ENCODE assay signal across 24 cellular contexts in genomic region chr1:155481761-155482160, GRCh38.
DNase-seq lines count a peak whose midpoint lies in the region; ATAC-seq, FAIRE-seq and TF ChIP-seq lines count a peak whose summit lies in the region.
"Had no signal": no experiment of that assay in that cellular context is flagged by ENCODE, and none has a peak within 500 bp of the region (broad histone marks: within the 10 kb centered on the region; RNA-seq: fewer than 3 reads in every experiment).

No MANE protein-coding gene starts in this region.

- H3K4me1 ChIP-seq in BE2C: no peaks in the 10 kb centered on the region

- H3K4me3 ChIP-seq in BE2C (ENCODE audit: low read depth, low read length): no peak overlapping the region
- H3K4me3 ChIP-seq: A549, GM12878 had no signal

- no peak for TF ChIP-seq CTCF in D721Med (IDR thresholded peaks at IDR 0.05; ENCODE audit: insufficient read depth, missing control alignments)
- no peak for TF ChIP-seq CTCF in brain (conservative IDR thresholded peaks at IDR 0.05)
- TF ChIP-seq CTCF in mesothelial cell of epicardium (IDR thresholded peaks at IDR 0.05; ENCODE audit: unreplicated experiment): no peak
- TF ChIP-seq CTCF in BE2C (IDR thresholded peaks at IDR 0.05; ENCODE audit: low read depth, low read length): no peak

- peaks cover 9% of the 10 kb centered on the region for H3K4me1 Mint-ChIP-seq in brain
- peaks cover 33% of the 10 kb centered on the region for H3K4me1 Mint-ChIP-seq in mesothelial cell of epicardium

- H3K27ac Mint-ChIP-seq in brain (peak overlapping the region in 3 of 5 experiments; percentile 4 to 60 (median 30)), mesothelial cell of epicardium (peak overlapping the region; percentile 21)
- H3K27ac Mint-ChIP-seq: B cell had no signal

- ATAC-seq in GM18517 (IDR thresholded peaks at IDR 0.05; ENCODE audit: unreplicated experiment): no peak
- ATAC-seq: A549, GM12878, Panc1 had no signal

- H3K36me3 Mint-ChIP-seq in brain: peaks cover 75% of the 10 kb centered on the region
- peaks cover 40% of the 10 kb centered on the region for H3K36me3 Mint-ChIP-seq in mesothelial cell of epicardium

- H3K27me3 ChIP-seq in BE2C: no peaks in the 10 kb centered on the region

- no peaks in the 10 kb centered on the region for H3K9me3 ChIP-seq in BE2C
- H3K9me3 ChIP-seq: A549 had no signal

- H3K9me3 Mint-ChIP-seq in brain: peaks cover 0 to 4% (median 0%) of the 10 kb centered on the region in 5 experiments
- no peaks in the 10 kb centered on the region for H3K9me3 Mint-ChIP-seq in mesothelial cell of epicardium

- H3K4me3 Mint-ChIP-seq in brain (peak overlapping the region in 1 of 5 experiments; percentile 19), mesothelial cell of epicardium (no peak overlapping the region)
- H3K4me3 Mint-ChIP-seq: B cell had no signal

- DNase-seq in D721Med (ENCODE audit: insufficient read length, low spot score) (no peak), NCI-H446 (lab: John Stamatoyannopoulos, UW) (peak; percentile 90 to 97), mesothelial cell of epicardium (ENCODE audit: low spot score in 2 of 2, unreplicated experiment in 2 of 2) (no peak), GM19238 (ENCODE audit: insufficient read length, low spot score) (no peak), anterior cingulate cortex (lab: John Stamatoyannopoulos, UW) (no peak), BE2C (no peak)
- DNase-seq: DMS 273 treated with DMSO at 0.1 percent for 48 hours; DND-41; Kasumi-1; MM.1S; NCI-H1048; NCI-H1436; NCI-H187 treated with DMSO at 0.1 percent for 48 hours; NCI-H2107; NCI-H510A treated with DMSO at 0.1 percent for 48 hours; NCI-H748 treated with DMSO at 0.1 percent for 48 hours; NK-92 treated with Interleukin-12 subunit alpha and Interleukin-12 subunit beta, amount 100 ng/mL, for 24 hours; SIG-M5 had no signal

- H3K36me3 ChIP-seq in BE2C: peaks cover 31% of the 10 kb centered on the region

- H3K27me3 Mint-ChIP-seq in brain: no peaks in the 10 kb centered on the region
- no peaks in the 10 kb centered on the region for H3K27me3 Mint-ChIP-seq in mesothelial cell of epicardium (ENCODE audit: low read depth)
- H3K27me3 Mint-ChIP-seq: B cell had no signal

- peak; percentile 72 for FAIRE-seq in D721Med (lab: Jason Lieb, UNC)
- FAIRE-seq: A549, GM12878 had no signal

Comparison
In these comparisons a context has a peak if more than half of its experiments do, and no peak if none do; other contexts are left out.
1. DNase-seq: peak in NCI-H446 (2 of 2); none in D721Med (single experiment), mesothelial cell of epicardium (0 of 2), GM19238 (single experiment), anterior cingulate cortex (0 of 58) and BE2C (single experiment).